9 cellular contexts compared by ENCODE assay signal in the genomic region with DNA sequence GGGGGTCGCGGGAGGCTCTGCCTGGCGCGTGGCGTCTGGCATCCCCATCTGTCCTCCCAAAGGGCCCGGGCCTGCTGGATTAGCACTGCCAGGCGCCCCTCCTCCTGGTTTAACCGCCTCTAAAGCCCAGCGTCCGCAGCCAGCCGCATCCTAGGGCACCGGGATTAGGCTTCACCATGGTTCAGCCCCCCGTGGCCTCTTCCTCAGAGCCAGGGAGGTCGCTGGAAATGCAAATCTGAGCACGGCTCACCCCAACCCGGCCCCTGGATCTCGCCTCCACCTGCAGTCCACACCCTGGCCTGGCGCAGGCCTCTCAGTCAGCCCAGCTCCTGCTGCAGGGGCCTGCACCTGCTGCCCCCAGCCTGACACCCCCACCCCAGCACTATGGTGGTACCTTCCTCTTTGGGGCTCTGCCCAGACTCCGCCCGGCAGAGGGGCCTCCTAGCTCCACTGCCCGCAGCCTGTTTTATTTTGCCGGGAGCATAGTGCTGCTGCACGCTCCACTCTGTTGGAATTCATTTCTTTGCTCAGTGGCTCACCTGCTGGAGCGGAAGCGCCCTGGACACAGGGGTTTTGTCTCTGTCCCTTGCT. TPM values are rescaled to one million over a fixed set of nuclear protein-coding genes. Genes with fewer than 3 reads are reported as not detected.
DNase-seq lines count a peak whose midpoint lies in the region; FAIRE-seq and TF ChIP-seq lines count a peak whose summit lies in the region.
"Had no signal": no experiment of that assay in that cellular context is flagged by ENCODE, and none has a peak within 500 bp of the region (broad histone marks: within the 10 kb centered on the region; RNA-seq: fewer than 3 reads in every experiment).

No MANE protein-coding gene starts in this region.

- no peak for DNase-seq in CD8-positive, alpha-beta memory T cell
- peak; percentile 72 for DNase-seq in HuH-7.5 (ENCODE audit: low spot score)
- DNase-seq in activated CD4-positive, alpha-beta memory T cell treated with anti-CD3 and anti-CD28 coated beads for 36 hours = no peak
- DNase-seq in type B pancreatic cell (ENCODE audit: extremely low spot score, unreplicated experiment) = no peak
- DNase-seq in KG1 (lab: John Stamatoyannopoulos, UW) = no peak
- DNase-seq in HTR-8/SVneo (ENCODE audit: insufficient read length, low spot score) = no peak
- DNase-seq in urothelium cell line (ENCODE audit: low spot score) = no peak

- no peak overlapping the region for H3K27ac ChIP-seq in CD8-positive, alpha-beta memory T cell (ENCODE audit: low read depth, low read length)

- H3K36me3 ChIP-seq in CD8-positive, alpha-beta memory T cell (ENCODE audit: insufficient read depth, low read length) = no peaks in the 10 kb centered on the region
- H3K36me3 ChIP-seq in iPS-15b (ENCODE audit: control insufficient read depth, insufficient read depth, low read length) = no peaks in the 10 kb centered on the region

- POLR2A ChIA-PET in CD8-positive, alpha-beta memory T cell (lab: Charles Lee) = no interaction called here
- POLR2A ChIA-PET in activated CD4-positive, alpha-beta memory T cell treated with anti-CD3 and anti-CD28 coated beads for 36 hours (lab: Charles Lee) = interaction anchor here (1.5 to 1.9 kb wide), 2 partner anchors 13 to 282 kb away, joined by 3 to 7 read pairs; partner anchors contain the start of genes CEP76, PRELID3A and PSMG2

- peak overlapping the region; percentile 63 to 79 (median 71) for H3K4me3 Mint-ChIP-seq in CD8-positive, alpha-beta memory T cell
- H3K4me3 Mint-ChIP-seq in activated CD4-positive, alpha-beta memory T cell treated with anti-CD3 and anti-CD28 coated beads for 36 hours = peak overlapping the region; percentile 51
- peak overlapping the region; percentile 88 for H3K4me3 Mint-ChIP-seq in type B pancreatic cell

- H3K9me3 Mint-ChIP-seq in CD8-positive, alpha-beta memory T cell = no peaks in the 10 kb centered on the region
- H3K9me3 Mint-ChIP-seq in activated CD4-positive, alpha-beta memory T cell treated with anti-CD3 and anti-CD28 coated beads for 36 hours = no peaks in the 10 kb centered on the region
- no peaks in the 10 kb centered on the region for H3K9me3 Mint-ChIP-seq in type B pancreatic cell

- no peak for TF ChIP-seq CTCF in type B pancreatic cell (conservative IDR thresholded peaks at IDR 0.05)

- peak overlapping the region; percentile 73 for H3K9ac ChIP-seq in iPS-15b (ENCODE audit: low read depth, low read length)

- intact Hi-C loops in activated CD4-positive, alpha-beta memory T cell treated with anti-CD3 and anti-CD28 coated beads for 36 hours (cut with micrococcal nuclease) = loop anchor here (2.0 to 5.0 kb wide), 2 partner anchors 16 to 44 kb away; partner anchors contain the start of gene AFG3L2

- peak overlapping the region in 1 of 8 donors; percentile 42 for H3K27ac Mint-ChIP-seq in CD8-positive, alpha-beta memory T cell
- no peak overlapping the region for H3K27ac Mint-ChIP-seq in activated CD4-positive, alpha-beta memory T cell treated with anti-CD3 and anti-CD28 coated beads for 36 hours
- peak overlapping the region; percentile 70 for H3K27ac Mint-ChIP-seq in type B pancreatic cell

- no peaks in the 10 kb centered on the region for H3K36me3 Mint-ChIP-seq in CD8-positive, alpha-beta memory T cell
- no peaks in the 10 kb centered on the region for H3K36me3 Mint-ChIP-seq in activated CD4-positive, alpha-beta memory T cell treated with anti-CD3 and anti-CD28 coated beads for 36 hours
- H3K36me3 Mint-ChIP-seq in type B pancreatic cell = no peaks in the 10 kb centered on the region

- CTCF ChIA-PET in CD8-positive, alpha-beta memory T cell (lab: Charles Lee) = interaction anchor here (0.6 kb wide), 1 partner anchor 241 kb away, joined by 3 read pairs; no protein-coding TSS in a partner anchor
- CTCF ChIA-PET in activated CD4-positive, alpha-beta memory T cell treated with anti-CD3 and anti-CD28 coated beads for 36 hours (lab: Charles Lee) = no interaction called here

- peaks cover 5 to 15% (median 6%) of the 10 kb centered on the region in 3 donors for H3K4me1 Mint-ChIP-seq in CD8-positive, alpha-beta memory T cell
- peaks cover 7% of the 10 kb centered on the region for H3K4me1 Mint-ChIP-seq in activated CD4-positive, alpha-beta memory T cell treated with anti-CD3 and anti-CD28 coated beads for 36 hours (ENCODE audit: low read depth)
- H3K4me1 Mint-ChIP-seq in type B pancreatic cell (ENCODE audit: unreplicated experiment) = peaks cover 24% of the 10 kb centered on the region

- FAIRE-seq in HTR-8/SVneo (lab: Jason Lieb, UNC) (no peak), urothelium cell line (lab: Jason Lieb, UNC) (no peak)
- FAIRE-seq: colon had no signal

- H3K27me3 ChIP-seq in CD8-positive, alpha-beta memory T cell (ENCODE audit: insufficient read depth, low read length, poor library complexity, severe bottlenecking) = no peaks in the 10 kb centered on the region
- no peaks in the 10 kb centered on the region for H3K27me3 ChIP-seq in iPS-15b (ENCODE audit: control insufficient read depth, insufficient read depth, low read length)

- H3K4me3 ChIP-seq in CD8-positive, alpha-beta memory T cell (ENCODE audit: low read length) = no peak overlapping the region
- peak overlapping the region; percentile 37 for H3K4me3 ChIP-seq in iPS-15b (ENCODE audit: low read depth, low read length)

- peaks cover 0 to 7% of the 10 kb centered on the region in 2 donors for H3K27me3 Mint-ChIP-seq in CD8-positive, alpha-beta memory T cell
- H3K27me3 Mint-ChIP-seq in activated CD4-positive, alpha-beta memory T cell treated with anti-CD3 and anti-CD28 coated beads for 36 hours = peaks cover 4% of the 10 kb centered on the region
- no peaks in the 10 kb centered on the region for H3K27me3 Mint-ChIP-seq in type B pancreatic cell

- H3K4me1 ChIP-seq in CD8-positive, alpha-beta memory T cell (ENCODE audit: insufficient read depth, low read length) = no peaks in the 10 kb centered on the region
- peaks cover 5% of the 10 kb centered on the region for H3K4me1 ChIP-seq in iPS-15b (ENCODE audit: control insufficient read depth, insufficient read depth, low read length)

- H3K9me3 ChIP-seq in CD8-positive, alpha-beta memory T cell (ENCODE audit: low read length) = no peaks in the 10 kb centered on the region
- no peaks in the 10 kb centered on the region for H3K9me3 ChIP-seq in iPS-15b (ENCODE audit: control insufficient read depth, insufficient read depth, low read length)

RNA-seq across cellular contexts. Expression of gene PRELID3A, which starts 13.2 kb away (rescaled TPM):
- 1 to 10 TPM; 4.2 to 4.7 TPM for total RNA-seq in CD8-positive, alpha-beta memory T cell
- polyA plus RNA-seq in CD8-positive, alpha-beta memory T cell = not detected
- 1 to 10 TPM; 1.8 to 3.4 TPM for total RNA-seq in activated CD4-positive, alpha-beta memory T cell treated with anti-CD3 and anti-CD28 coated beads for 36 hours
- total RNA-seq in type B pancreatic cell (ENCODE audit: low replicate concordance) = 2.6 and 8.2 TPM in 2 replicates

RNA-seq across cellular contexts. Expression of gene AFG3L2, which starts 43.9 kb away (rescaled TPM):
- total RNA-seq in CD8-positive, alpha-beta memory T cell = 10 to 100 TPM; 75.6 to 75.8 TPM
- polyA plus RNA-seq in CD8-positive, alpha-beta memory T cell = 38.4 TPM
- total RNA-seq in activated CD4-positive, alpha-beta memory T cell treated with anti-CD3 and anti-CD28 coated beads for 36 hours = 10 to 100 TPM; 45.2 to 48.8 TPM
- total RNA-seq in type B pancreatic cell (ENCODE audit: low replicate concordance) = 56.0 and 62.6 TPM in 2 replicates
